Comparison of ENCODE assay signal across 37 cellular contexts in the genomic region with DNA sequence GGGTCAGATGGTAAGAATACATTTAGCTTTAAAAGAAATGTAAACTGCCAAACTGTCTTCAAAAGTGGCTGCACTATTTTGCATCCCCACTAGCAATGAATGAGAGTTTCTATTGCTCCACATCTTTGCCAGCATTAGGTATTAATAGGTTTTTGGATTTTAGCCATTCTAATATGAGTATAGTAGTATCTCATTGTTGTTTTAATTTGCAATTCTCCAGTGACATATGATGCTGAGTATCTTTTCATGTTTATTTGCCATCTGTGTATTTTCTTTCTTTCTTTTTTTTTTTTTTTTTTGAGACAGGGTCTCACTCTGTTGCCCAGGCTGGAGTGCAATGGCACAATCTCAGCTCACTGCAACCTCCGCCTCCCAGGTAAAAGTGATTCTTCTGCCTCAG. TPM values are rescaled to one million over a fixed set of nuclear protein-coding genes. Genes with fewer than 3 reads are reported as not detected.
"Had no signal": no experiment of that assay in that cellular context is flagged by ENCODE, and none has a peak within 500 bp of the region (broad histone marks: within the 10 kb centered on the region; RNA-seq: fewer than 3 reads in every experiment).

No MANE protein-coding gene starts in this region.

- H3K27me3 ChIP-seq: MG63 had no signal

- DNase-seq: Karpas-422, Kasumi-1, MG63, MM.1S, MV-4-11, NCI-H1048, NCI-H1092, NCI-H1092 treated with DMSO at 0.1 percent for 48 hours, NCI-H1105, NCI-H1105 treated with DMSO at 0.1 percent for 48 hours, NCI-H1417, NCI-H1417 treated with DMSO at 0.1 percent for 48 hours, NCI-H1436, NCI-H1436 treated with DMSO at 0.1 percent for 48 hours, NCI-H146, NCI-H1694, NCI-H1694 treated with DMSO at 0.1 percent for 48 hours, NCI-H187, NCI-H187 treated with DMSO at 0.1 percent for 48 hours, NCI-H1930, NCI-H2029, NCI-H2029 treated with DMSO at 0.1 percent for 48 hours, NCI-H2081, NCI-H2081 treated with DMSO at 0.1 percent for 48 hours, NCI-H2107, NCI-H2171, NCI-H2171 treated with DMSO at 0.1 percent for 48 hours, NCI-H2227 treated with DMSO at 0.1 percent for 48 hours, NCI-H226, NCI-H345, NCI-H446, NCI-H446 treated with DMSO at 0.1 percent for 48 hours, NCI-H510A, NCI-H510A treated with DMSO at 0.1 percent for 48 hours, NCI-H524 had no signal

- H3K36me3 ChIP-seq: MG63 had no signal

- H3K4me3 ChIP-seq: MG63 had no signal

RNA-seq across cellular contexts. Expression of a gene that starts 24.3 kb away (rescaled TPM):
- total RNA-seq: MCF 10A, NCI-H460 had no signal
